9 cellular contexts compared by ENCODE assay signal in genomic region chr19:14059093-14059480, GRCh38. TPM values are rescaled to one million over a fixed set of nuclear protein-coding genes. Genes with fewer than 3 reads are reported as not detected.
DNase-seq lines count a peak whose midpoint lies in the region; ATAC-seq, FAIRE-seq and TF ChIP-seq lines count a peak whose summit lies in the region.
"Had no signal": no experiment of that assay in that cellular context is flagged by ENCODE, and none has a peak within 500 bp of the region (broad histone marks: within the 10 kb centered on the region; RNA-seq: fewer than 3 reads in every experiment).

No MANE protein-coding gene starts in this region.

- H3K4me3 ChIP-seq in AG04449 (ENCODE audit: low read depth, low read length), result no peak overlapping the region
- H3K4me3 ChIP-seq in IMR-90 (ENCODE audit: insufficient read depth, low read depth, low read length), result no peak overlapping the region
- no peak overlapping the region for H3K4me3 ChIP-seq in keratinocyte (ENCODE audit: control insufficient read depth in 2 of 3, extremely low read depth in 1 of 3, insufficient read depth in 2 of 3, low read depth in 1 of 3, low read length in 3 of 3)
- no peak overlapping the region for H3K4me3 ChIP-seq in upper lobe of right lung

- no peak overlapping the region for H3K14ac ChIP-seq in IMR-90 (replicated peaks; ENCODE audit: low read depth, low read length)

- no peak overlapping the region for H3K18ac ChIP-seq in IMR-90 (ENCODE audit: low read depth, low read length)

- H4K5ac ChIP-seq in IMR-90 (ENCODE audit: low read depth, low read length), result no peak overlapping the region

- H3K27ac ChIP-seq in IMR-90 (ENCODE audit: insufficient read depth, low read length) (no peak overlapping the region), keratinocyte (ENCODE audit: control insufficient read depth, insufficient read depth, low read length) (no peak overlapping the region), upper lobe of right lung (no peak overlapping the region)

- H3K56ac ChIP-seq in IMR-90 (ENCODE audit: extremely low read depth, insufficient read depth, low read length), result no peak overlapping the region

- H3K79me2 ChIP-seq in keratinocyte (ENCODE audit: control insufficient read depth, insufficient read depth, low read length), result no peaks in the 10 kb centered on the region

- no peak overlapping the region for H3K9ac ChIP-seq in IMR-90 (ENCODE audit: low read depth, low read length)
- H3K9ac ChIP-seq in keratinocyte (ENCODE audit: control insufficient read depth, extremely low read depth, insufficient read depth, low read length), result no peak overlapping the region

- H3K9me1 ChIP-seq in IMR-90 (ENCODE audit: insufficient read depth, low read length) (no peaks in the 10 kb centered on the region), keratinocyte (ENCODE audit: control insufficient read depth, extremely low read depth, insufficient read depth, low read length) (no peaks in the 10 kb centered on the region)

- no TSS peak for BruUV-seq in IMR-90 (replicated peaks; lab: Mats Ljungman, UMichigan)

- peak overlapping the region; percentile 72 for H2AK9ac ChIP-seq in IMR-90 (replicated peaks; ENCODE audit: low read depth, low read length, poor library complexity)

- DNase-seq in AG04449 (ENCODE audit: low read depth, low spot score) (no peak), IMR-90 (no peak), keratinocyte (ENCODE audit: low read depth, low spot score) (no peak), upper lobe of right lung (peak; percentile 67), NCI-H510A (lab: John Stamatoyannopoulos, UW) (no peak), NCI-H2029 (lab: John Stamatoyannopoulos, UW) (no peak)
- peak; percentile 21 for DNase-seq in activated T-helper 9 cell treated with anti-CD3 and anti-CD28 coated beads, Interleukin-2, amount 50 U/mL, for 16 hours (ENCODE audit: low read depth)

- H3K4me2 ChIP-seq in IMR-90 (ENCODE audit: low read depth, low read length), result no peak overlapping the region
- H3K4me2 ChIP-seq in keratinocyte (ENCODE audit: control insufficient read depth, extremely low read depth, insufficient read depth, low read depth, low read length), result no peak overlapping the region

- CTCF ChIA-PET in AG04449 (lab: Yijun Ruan, JAX), result interaction anchor here (0.9 to 6.9 kb wide), 21 partner anchors 12 to 179 kb away, joined by 3 to 106 read pairs (median 4); partner anchors contain the start of genes CC2D1A and MISP3
- CTCF ChIA-PET in IMR-90 (lab: Yijun Ruan, JAX), result interaction anchor here (0.5 to 1.9 kb wide), 10 partner anchors 11 to 932 kb away, joined by 3 to 9 read pairs (median 3); no protein-coding TSS in a partner anchor

- H2AK5ac ChIP-seq in IMR-90 (ENCODE audit: low read depth, low read length), result no peak overlapping the region

- no peak overlapping the region for H4K91ac ChIP-seq in IMR-90 (ENCODE audit: insufficient read depth, low read depth, low read length)

- dilution Hi-C loops in IMR-90 (cut with HindIII; ENCODE audit: low sequenced_read_pairs, unreplicated experiment) (no loop called here), keratinocyte (cut with MboI; ENCODE audit: extremely low pct_ligation_motif_present, low sequenced_read_pairs) (no loop called here)

- H2BK20ac ChIP-seq in IMR-90 (ENCODE audit: low read depth, low read length), result no peak overlapping the region

- intact Hi-C loops in IMR-90 (cut with micrococcal nuclease) (no loop called here), upper lobe of right lung (cut with DNase I) (no loop called here)

- POLR2A ChIA-PET in AG04449 (lab: Yijun Ruan, JAX), result no interaction called here
- POLR2A ChIA-PET in IMR-90 (lab: Charles Lee; ENCODE audit: unreplicated experiment), result no interaction called here

- 21% methylated on average over 2 of the region's 15 CpGs; no CpG with 5 or more reads in 1 of the 2 experiments for WGBS in IMR-90 (ENCODE audit: extremely low coverage in 2 of 2, insufficient read length in 1 of 2), 2 experiments

- 0 out of 2 replicates have a peak, but pooled peaks have one; percentile 7 for TF ChIP-seq RAD21 in IMR-90 (IDR thresholded peaks at IDR 0.05; ENCODE audit: low read length)

- H4K20me1 ChIP-seq in IMR-90 (ENCODE audit: insufficient read depth, low read length), result no peaks in the 10 kb centered on the region
- no peaks in the 10 kb centered on the region for H4K20me1 ChIP-seq in keratinocyte (ENCODE audit: control insufficient read depth, extremely low read depth, insufficient read depth, low read length)

- no peaks in the 10 kb centered on the region for H3K79me1 ChIP-seq in IMR-90 (ENCODE audit: low read depth in 1 of 2, low read length in 2 of 2)

- ATAC-seq in IMR-90 (ENCODE audit: low read depth) (no peak), upper lobe of right lung (peak; percentile 6), esophagus mucosa (no peak)

- in situ Hi-C loops in IMR-90 (cut with MboI; ENCODE audit: low sequenced_read_pairs), result no loop called here

- no peak overlapping the region for H4K8ac ChIP-seq in IMR-90 (ENCODE audit: low read depth in 2 of 2, low read length in 2 of 2)

- no peak overlapping the region for H2BK120ac ChIP-seq in IMR-90 (ENCODE audit: low read depth, low read length)

- H3K36me3 ChIP-seq in IMR-90 (ENCODE audit: control insufficient read depth, insufficient read depth, low read length), result no peaks in the 10 kb centered on the region
- no peaks in the 10 kb centered on the region for H3K36me3 ChIP-seq in keratinocyte (ENCODE audit: control insufficient read depth in 2 of 2, extremely low read depth in 1 of 2, insufficient read depth in 2 of 2, low read length in 2 of 2)
- H3K36me3 ChIP-seq in upper lobe of right lung, result no peaks in the 10 kb centered on the region

- H3K4ac ChIP-seq in IMR-90 (ENCODE audit: low read depth, low read length), result no peak overlapping the region

- H3K23ac ChIP-seq in IMR-90 (ENCODE audit: low read depth, low read length), result no peak overlapping the region

- H3K9me3 ChIP-seq in IMR-90 (ENCODE audit: control insufficient read depth, insufficient read depth, low read length), result no peaks in the 10 kb centered on the region
- H3K9me3 ChIP-seq in keratinocyte (ENCODE audit: control insufficient read depth, low read depth, low read length), result no peaks in the 10 kb centered on the region
- H3K9me3 ChIP-seq in upper lobe of right lung, result no peaks in the 10 kb centered on the region

- H2BK15ac ChIP-seq in IMR-90 (ENCODE audit: low read depth, low read length), result no peak overlapping the region

- H3K27me3 ChIP-seq in IMR-90 (ENCODE audit: control insufficient read depth, insufficient read depth, low read length) (peaks cover 36% of the 10 kb centered on the region), keratinocyte (ENCODE audit: control insufficient read depth, extremely low read depth, insufficient read depth, low read length) (peaks cover 43% of the 10 kb centered on the region), upper lobe of right lung (peaks cover 16% of the 10 kb centered on the region)

- H2BK5ac ChIP-seq in IMR-90 (ENCODE audit: low read depth, low read length, poor library complexity, severe bottlenecking), result no peak overlapping the region

- TF ChIP-seq CTCF in AG04449 (IDR thresholded peaks at IDR 0.05; ENCODE audit: insufficient read depth, low read length, missing control alignments), result peak; percentile 74
- peak; percentile 52 for TF ChIP-seq CTCF in IMR-90 (conservative IDR thresholded peaks at IDR 0.05; ENCODE audit: low read depth, low read length)
- TF ChIP-seq CTCF in keratinocyte (optimal IDR thresholded peaks at IDR 0.05 in 1 of 3, IDR thresholded peaks at IDR 0.05 in 1 of 3, conservative IDR thresholded peaks at IDR 0.05 in 1 of 3; ENCODE audit: extremely low read depth in 1 of 3, insufficient read depth in 2 of 3, low read length in 3 of 3), result peak; percentile 71 to 95 (median 81)
- peak; percentile 57 for TF ChIP-seq CTCF in upper lobe of right lung (IDR thresholded peaks at IDR 0.05)

- H3K4me1 ChIP-seq in IMR-90 (ENCODE audit: control insufficient read depth, insufficient read depth, low read length) (peaks cover 1% of the 10 kb centered on the region; the same call in 1 of the 2 replicates), keratinocyte (ENCODE audit: control insufficient read depth, extremely low read depth, insufficient read depth, low read length) (no peaks in the 10 kb centered on the region), upper lobe of right lung (no peaks in the 10 kb centered on the region)

- H2AFZ ChIP-seq in IMR-90 (replicated peaks; ENCODE audit: low read length, poor library complexity) (no peak overlapping the region), keratinocyte (ENCODE audit: control insufficient read depth, low read length) (no peak overlapping the region)

- no peak for FAIRE-seq in keratinocyte (lab: Jason Lieb, UNC)

- no peak for TF ChIP-seq POLR2A in IMR-90 (IDR thresholded peaks at IDR 0.05; ENCODE audit: low read depth, low read length)

RNA-seq across cellular contexts. Expression of gene PALM3, which starts 2.8 kb away (rescaled TPM):
- total RNA-seq in IMR-90 (2012; rRNA removed) (under 0.01 and 0.18 TPM in 2 replicates), upper lobe of right lung (10.0 TPM), esophagus mucosa (0.08 TPM)
- polyA plus RNA-seq in IMR-90 (2012; rRNA removed) (0.52 and 0.84 TPM in 2 replicates), keratinocyte (not detected in 3 replicates)
- 0.58 and 0.62 TPM in 2 replicates for polyA plus RNA-seq in IMR-90 (2012; cell fraction: cytosol; rRNA removed)
- 0.16 and 0.48 TPM in 2 replicates for polyA plus RNA-seq in IMR-90 (2012; cell fraction: nucleus; rRNA removed; ENCODE audit: low replicate concordance)
- polyA plus RNA-seq in keratinocyte (2011; ENCODE audit: low read depth), result not detected
- polyA plus RNA-seq in keratinocyte (2011; cell fraction: cytosol; rRNA removed), result not detected in 2 replicates
- polyA plus RNA-seq in keratinocyte (2011; cell fraction: nucleus; rRNA removed), result not detected in 2 replicates
- 0.07 TPM in 1 of 2 replicates, not detected in the other for polyA plus RNA-seq in keratinocyte (2012; ENCODE audit: low replicate concordance)
- polyA minus RNA-seq in keratinocyte, result not detected in 3 replicates
- polyA minus RNA-seq in keratinocyte (2011; cell fraction: cytosol; rRNA and poly(A)+ RNA removed), result not detected
- polyA minus RNA-seq in keratinocyte (2011; cell fraction: nucleus; rRNA and poly(A)+ RNA removed), result not detected in 2 replicates

RNA-seq across cellular contexts. Expression of gene MISP3, which starts 13.5 kb away (rescaled TPM):
- total RNA-seq in IMR-90 (2012; rRNA removed), result under 0.01 TPM in 2 replicates
- polyA plus RNA-seq in IMR-90 (2012; rRNA removed), result 0.68 and 0.86 TPM in 2 replicates
- 1.1 and 2.2 TPM in 2 replicates for polyA plus RNA-seq in IMR-90 (2012; cell fraction: cytosol; rRNA removed)
- polyA plus RNA-seq in IMR-90 (2012; cell fraction: nucleus; rRNA removed; ENCODE audit: low replicate concordance), result 0.86 and 1.1 TPM in 2 replicates
- polyA plus RNA-seq in keratinocyte, result 0.79 to 1.2 TPM (median 0.96 TPM) in 3 replicates
- polyA plus RNA-seq in keratinocyte (2011; ENCODE audit: low read depth), result 1.2 TPM
- polyA plus RNA-seq in keratinocyte (2011; cell fraction: cytosol; rRNA removed), result 0.45 and 1.6 TPM in 2 replicates
- 0.64 and 1.7 TPM in 2 replicates for polyA plus RNA-seq in keratinocyte (2011; cell fraction: nucleus; rRNA removed)
- polyA plus RNA-seq in keratinocyte (2012; ENCODE audit: low replicate concordance), result 0.91 and 2.7 TPM in 2 replicates
- polyA minus RNA-seq in keratinocyte, result 0.10 TPM in 1 of 3 replicates, not detected in the others
- polyA minus RNA-seq in keratinocyte (2011; cell fraction: cytosol; rRNA and poly(A)+ RNA removed), result not detected
- polyA minus RNA-seq in keratinocyte (2011; cell fraction: nucleus; rRNA and poly(A)+ RNA removed), result not detected in 2 replicates
- total RNA-seq in upper lobe of right lung, result 6.7 TPM
- total RNA-seq in esophagus mucosa, result 3.4 TPM

RNA-seq across cellular contexts. Expression of gene C19orf67, which starts 26.5 kb away (rescaled TPM):
- total RNA-seq in IMR-90 (2012; rRNA removed), result not detected in 2 replicates
- polyA plus RNA-seq in IMR-90 (2012; rRNA removed), result not detected in 2 replicates
- polyA plus RNA-seq in IMR-90 (2012; cell fraction: cytosol; rRNA removed), result not detected in 2 replicates
- not detected in 2 replicates for polyA plus RNA-seq in IMR-90 (2012; cell fraction: nucleus; rRNA removed; ENCODE audit: low replicate concordance)
- not detected in 3 replicates for polyA plus RNA-seq in keratinocyte
- polyA plus RNA-seq in keratinocyte (2011; ENCODE audit: low read depth), result not detected
- not detected in 2 replicates for polyA plus RNA-seq in keratinocyte (2011; cell fraction: cytosol; rRNA removed)
- not detected in 2 replicates for polyA plus RNA-seq in keratinocyte (2011; cell fraction: nucleus; rRNA removed)
- polyA plus RNA-seq in keratinocyte (2012; ENCODE audit: low replicate concordance), result not detected in 2 replicates
- not detected in 3 replicates for polyA minus RNA-seq in keratinocyte
- not detected for polyA minus RNA-seq in keratinocyte (2011; cell fraction: cytosol; rRNA and poly(A)+ RNA removed)
- polyA minus RNA-seq in keratinocyte (2011; cell fraction: nucleus; rRNA and poly(A)+ RNA removed), result not detected in 2 replicates
- total RNA-seq in upper lobe of right lung, result not detected
- 0.12 TPM for total RNA-seq in esophagus mucosa
- polyA plus RNA-seq: adipose tissue had no signal

RNA-seq across cellular contexts. Expression of gene IL27RA, which starts 27.5 kb away (rescaled TPM):
- total RNA-seq in IMR-90 (2012; rRNA removed) (2.8 and 2.9 TPM in 2 replicates), upper lobe of right lung (16.2 TPM), esophagus mucosa (1.2 TPM)
- polyA plus RNA-seq in IMR-90 (2012; rRNA removed) (4.7 and 5.1 TPM in 2 replicates), keratinocyte (2.2 to 3.0 TPM (median 2.8 TPM) in 3 replicates)
- 4.8 and 5.1 TPM in 2 replicates for polyA plus RNA-seq in IMR-90 (2012; cell fraction: cytosol; rRNA removed)
- polyA plus RNA-seq in IMR-90 (2012; cell fraction: nucleus; rRNA removed; ENCODE audit: low replicate concordance), result 2.6 and 3.3 TPM in 2 replicates
- polyA plus RNA-seq in keratinocyte (2011; ENCODE audit: low read depth), result 0.11 TPM
- 1.3 and 1.7 TPM in 2 replicates for polyA plus RNA-seq in keratinocyte (2011; cell fraction: cytosol; rRNA removed)
- polyA plus RNA-seq in keratinocyte (2011; cell fraction: nucleus; rRNA removed), result 3.1 and 3.5 TPM in 2 replicates
- polyA plus RNA-seq in keratinocyte (2012; ENCODE audit: low replicate concordance), result 0.18 and 3.2 TPM in 2 replicates
- 1.2 to 2.6 TPM (median 1.5 TPM) in 3 replicates for polyA minus RNA-seq in keratinocyte
- polyA minus RNA-seq in keratinocyte (2011; cell fraction: cytosol; rRNA and poly(A)+ RNA removed), result 2.5 TPM
- 1.9 and 2.2 TPM in 2 replicates for polyA minus RNA-seq in keratinocyte (2011; cell fraction: nucleus; rRNA and poly(A)+ RNA removed)

RNA-seq across cellular contexts. Expression of gene RLN3, which starts 31.1 kb away (rescaled TPM):
- total RNA-seq in IMR-90 (2012; rRNA removed) (not detected in 2 replicates), upper lobe of right lung (not detected), esophagus mucosa (not detected)
- polyA plus RNA-seq in IMR-90 (2012; rRNA removed) (not detected in 2 replicates), keratinocyte (not detected in 3 replicates)
- polyA plus RNA-seq in IMR-90 (2012; cell fraction: cytosol; rRNA removed), result not detected in 2 replicates
- not detected in 2 replicates for polyA plus RNA-seq in IMR-90 (2012; cell fraction: nucleus; rRNA removed; ENCODE audit: low replicate concordance)
- not detected for polyA plus RNA-seq in keratinocyte (2011; ENCODE audit: low read depth)
- not detected in 2 replicates for polyA plus RNA-seq in keratinocyte (2011; cell fraction: cytosol; rRNA removed)
- polyA plus RNA-seq in keratinocyte (2011; cell fraction: nucleus; rRNA removed), result not detected in 2 replicates
- polyA plus RNA-seq in keratinocyte (2012; ENCODE audit: low replicate concordance), result not detected in 2 replicates
- not detected in 3 replicates for polyA minus RNA-seq in keratinocyte
- not detected for polyA minus RNA-seq in keratinocyte (2011; cell fraction: cytosol; rRNA and poly(A)+ RNA removed)
- polyA minus RNA-seq in keratinocyte (2011; cell fraction: nucleus; rRNA and poly(A)+ RNA removed), result not detected in 2 replicates
- polyA plus RNA-seq: adipose tissue had no signal

Comparison
In these comparisons a context has a peak if more than half of its experiments do, and no peak if none do; other contexts are left out.
1. DNase-seq: peak in activated T-helper 9 cell treated with anti-CD3 and anti-CD28 coated beads, Interleukin-2, amount 50 U/mL, for 16 hours (single experiment) and upper lobe of right lung (single experiment); none in AG04449 (single experiment), IMR-90 (single experiment), keratinocyte (single experiment), NCI-H510A (single experiment) and NCI-H2029 (single experiment).
2. Peak in every context shown above with its lines, with median percentiles within 50 percentile points of each other: CTCF ChIP-seq.